10 cellular contexts compared by ENCODE assay signal in the genomic region with DNA sequence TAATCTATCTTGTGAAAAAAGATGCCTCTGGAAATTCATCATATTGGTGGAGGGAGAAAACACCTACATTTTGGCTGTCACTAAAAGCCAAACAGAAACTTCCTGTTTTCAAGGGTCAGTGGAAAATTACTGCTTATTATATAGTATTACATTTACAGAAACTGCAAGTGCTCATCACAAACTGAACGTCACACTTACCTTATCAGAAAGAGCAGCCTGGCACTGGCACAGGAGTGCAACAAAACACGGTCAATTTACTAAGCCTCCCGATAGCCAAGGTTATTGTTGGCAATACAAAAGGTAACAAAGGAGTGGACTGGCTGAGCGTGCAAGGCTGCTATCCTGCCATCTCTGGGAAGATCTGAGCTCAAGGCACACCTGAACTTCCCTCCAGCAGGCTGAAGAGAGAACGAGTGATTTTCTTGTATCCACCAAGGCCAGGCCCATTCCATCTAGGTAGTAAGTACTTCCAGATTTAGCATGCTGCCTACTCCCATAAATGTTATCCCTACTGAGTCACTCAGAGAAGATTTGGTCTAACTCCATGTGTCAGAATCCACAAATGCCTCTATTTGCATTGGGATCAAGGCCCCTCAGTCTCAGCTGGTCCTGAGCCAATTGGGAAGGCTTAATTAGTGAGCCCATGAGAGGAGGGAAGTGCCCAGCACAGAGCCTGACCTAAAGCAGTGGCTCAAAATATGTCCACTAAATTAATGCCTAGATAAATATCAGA.
A peak's percentile ranks its signal among the peaks of the same experiment; 100 is the strongest.
DNase-seq lines count a peak whose midpoint lies in the region; ATAC-seq and TF ChIP-seq lines count a peak whose summit lies in the region.
"Had no signal": no experiment of that assay in that cellular context is flagged by ENCODE, and none has a peak within 500 bp of the region (broad histone marks: within the 10 kb centered on the region; RNA-seq: fewer than 3 reads in every experiment).

No MANE protein-coding gene starts in this region.

- H3K36me3 ChIP-seq in right lobe of liver, result no peaks in the 10 kb centered on the region
- no peaks in the 10 kb centered on the region for H3K36me3 ChIP-seq in sigmoid colon

- peak; percentile 76 for ATAC-seq in SK-N-SH treated with all-trans-retinoic acid at 6 μM for 48 hours
- peak; percentile 33 for ATAC-seq in foreskin keratinocyte
- ATAC-seq in right lobe of liver, result no peak

- 74% methylated on average over 4 of the region's 5 CpGs for WGBS in right lobe of liver (ENCODE audit: insufficient coverage, low coverage, low lambda C conversion rate, missing lambda C conversion rate)
- WGBS in sigmoid colon, 2 donors, result 24 to 65% methylated on average over 5 of the region's 5 CpGs

- no peak for TF ChIP-seq EP300 in sigmoid colon (IDR thresholded peaks at IDR 0.05)

- H3K36me3 Mint-ChIP-seq in immature natural killer cell, result peaks cover 0 to 8% (median 6%) of the 10 kb centered on the region in 3 donors

- H3K27me3 ChIP-seq in foreskin keratinocyte (no peaks in the 10 kb centered on the region), right lobe of liver (no peaks in the 10 kb centered on the region), sigmoid colon (peaks cover 0 to 2% (median 0%) of the 10 kb centered on the region in 3 donors)

- H3K4me3 ChIP-seq in right lobe of liver (no peak overlapping the region), sigmoid colon (no peak overlapping the region)

- no peak overlapping the region for H3K27ac ChIP-seq in foreskin keratinocyte
- no peak overlapping the region for H3K27ac ChIP-seq in right lobe of liver
- no peak overlapping the region for H3K27ac ChIP-seq in sigmoid colon

- intact Hi-C loops in right lobe of liver (cut with DNase I), result no loop called here
- intact Hi-C loops in sigmoid colon (cut with DNase I), result no loop called here

- no peaks in the 10 kb centered on the region for H3K9me3 ChIP-seq in right lobe of liver
- no peaks in the 10 kb centered on the region for H3K9me3 ChIP-seq in sigmoid colon

- H3K9me3 Mint-ChIP-seq in immature natural killer cell, result no peaks in the 10 kb centered on the region
- H3K9me3 Mint-ChIP-seq: naive B cell had no signal

- H3K4me3 Mint-ChIP-seq in immature natural killer cell, result no peak overlapping the region
- H3K4me3 Mint-ChIP-seq: naive B cell had no signal

- H3K27ac Mint-ChIP-seq in immature natural killer cell, result peak overlapping the region in 1 of 6 donors; percentile 56

- peaks cover 0 to 3% (median 2%) of the 10 kb centered on the region in 3 donors for H3K27me3 Mint-ChIP-seq in immature natural killer cell (ENCODE audit: low read depth in 3 of 3)
- H3K27me3 Mint-ChIP-seq: naive B cell had no signal

- H3K4me1 Mint-ChIP-seq in immature natural killer cell, result peaks cover 3 to 6% of the 10 kb centered on the region in 2 donors

- TF ChIP-seq CTCF in foreskin keratinocyte (conservative IDR thresholded peaks at IDR 0.05), result no peak
- TF ChIP-seq CTCF in right lobe of liver (IDR thresholded peaks at IDR 0.05), result no peak
- TF ChIP-seq CTCF in sigmoid colon (IDR thresholded peaks at IDR 0.05), result no peak

- DNase-seq in ELR (ENCODE audit: low read depth) (peak; percentile 68), HS-5 (ENCODE audit: low read depth) (peak; percentile 58), foreskin keratinocyte (peak in 1 of 2 donors; percentile 58), immature natural killer cell (no peak), right lobe of liver (no peak), sigmoid colon (no peak), NCI-H187 treated with DMSO at 0.1 percent for 48 hours (lab: John Stamatoyannopoulos, UW) (no peak)
- DNase-seq: activated CD4-positive, alpha-beta T cell treated with anti-CD3 and anti-CD28 coated beads for 1 hour; naive B cell had no signal

- H3K4me1 ChIP-seq in foreskin keratinocyte, result no peaks in the 10 kb centered on the region
- no peaks in the 10 kb centered on the region for H3K4me1 ChIP-seq in right lobe of liver
- H3K4me1 ChIP-seq in sigmoid colon, result peaks cover 0 to 26% (median 2%) of the 10 kb centered on the region in 4 donors

- TF ChIP-seq POLR2A in right lobe of liver (IDR thresholded peaks at IDR 0.05) (no peak), sigmoid colon (IDR thresholded peaks at IDR 0.05) (no peak)

TF ChIP-seq in SK-N-SH treated with all-trans-retinoic acid at 6 μM for 48 hours, 23 proteins besides CTCF, POLR2A, EP300 and RAD21:
- TF ChIP-seq OSR1 (CRISPR knock-in tag; IDR thresholded peaks at IDR 0.05) (no peak), ZFP3 (CRISPR knock-in tag; IDR thresholded peaks at IDR 0.05) (no peak), ZC3H10 (CRISPR knock-in tag; IDR thresholded peaks at IDR 0.05) (no peak), GLIS3 (CRISPR knock-in tag; IDR thresholded peaks at IDR 0.05) (no peak), BACH2 (CRISPR knock-in tag; IDR thresholded peaks at IDR 0.05; ENCODE audit: borderline replicate concordance) (no peak), RARB (CRISPR knock-in tag; IDR thresholded peaks at IDR 0.05) (no peak), ZFP30 (CRISPR knock-in tag; IDR thresholded peaks at IDR 0.05) (no peak), PPARA (CRISPR knock-in tag; IDR thresholded peaks at IDR 0.05; ENCODE audit: borderline replicate concordance) (no peak)
- TF ChIP-seq, protein P1, sequence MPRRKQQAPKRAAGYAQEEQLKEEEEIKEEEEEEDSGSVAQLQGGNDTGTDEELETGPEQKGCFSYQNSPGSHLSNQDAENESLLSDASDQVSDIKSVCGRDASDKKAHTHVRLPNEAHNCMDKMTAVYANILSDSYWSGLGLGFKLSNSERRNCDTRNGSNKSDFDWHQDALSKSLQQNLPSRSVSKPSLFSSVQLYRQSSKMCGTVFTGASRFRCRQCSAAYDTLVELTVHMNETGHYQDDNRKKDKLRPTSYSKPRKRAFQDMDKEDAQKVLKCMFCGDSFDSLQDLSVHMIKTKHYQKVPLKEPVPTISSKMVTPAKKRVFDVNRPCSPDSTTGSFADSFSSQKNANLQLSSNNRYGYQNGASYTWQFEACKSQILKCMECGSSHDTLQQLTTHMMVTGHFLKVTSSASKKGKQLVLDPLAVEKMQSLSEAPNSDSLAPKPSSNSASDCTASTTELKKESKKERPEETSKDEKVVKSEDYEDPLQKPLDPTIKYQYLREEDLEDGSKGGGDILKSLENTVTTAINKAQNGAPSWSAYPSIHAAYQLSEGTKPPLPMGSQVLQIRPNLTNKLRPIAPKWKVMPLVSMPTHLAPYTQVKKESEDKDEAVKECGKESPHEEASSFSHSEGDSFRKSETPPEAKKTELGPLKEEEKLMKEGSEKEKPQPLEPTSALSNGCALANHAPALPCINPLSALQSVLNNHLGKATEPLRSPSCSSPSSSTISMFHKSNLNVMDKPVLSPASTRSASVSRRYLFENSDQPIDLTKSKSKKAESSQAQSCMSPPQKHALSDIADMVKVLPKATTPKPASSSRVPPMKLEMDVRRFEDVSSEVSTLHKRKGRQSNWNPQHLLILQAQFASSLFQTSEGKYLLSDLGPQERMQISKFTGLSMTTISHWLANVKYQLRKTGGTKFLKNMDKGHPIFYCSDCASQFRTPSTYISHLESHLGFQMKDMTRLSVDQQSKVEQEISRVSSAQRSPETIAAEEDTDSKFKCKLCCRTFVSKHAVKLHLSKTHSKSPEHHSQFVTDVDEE (CRISPR knock-in tag; IDR thresholded peaks at IDR 0.05), result no peak
- TF ChIP-seq, protein P2, sequence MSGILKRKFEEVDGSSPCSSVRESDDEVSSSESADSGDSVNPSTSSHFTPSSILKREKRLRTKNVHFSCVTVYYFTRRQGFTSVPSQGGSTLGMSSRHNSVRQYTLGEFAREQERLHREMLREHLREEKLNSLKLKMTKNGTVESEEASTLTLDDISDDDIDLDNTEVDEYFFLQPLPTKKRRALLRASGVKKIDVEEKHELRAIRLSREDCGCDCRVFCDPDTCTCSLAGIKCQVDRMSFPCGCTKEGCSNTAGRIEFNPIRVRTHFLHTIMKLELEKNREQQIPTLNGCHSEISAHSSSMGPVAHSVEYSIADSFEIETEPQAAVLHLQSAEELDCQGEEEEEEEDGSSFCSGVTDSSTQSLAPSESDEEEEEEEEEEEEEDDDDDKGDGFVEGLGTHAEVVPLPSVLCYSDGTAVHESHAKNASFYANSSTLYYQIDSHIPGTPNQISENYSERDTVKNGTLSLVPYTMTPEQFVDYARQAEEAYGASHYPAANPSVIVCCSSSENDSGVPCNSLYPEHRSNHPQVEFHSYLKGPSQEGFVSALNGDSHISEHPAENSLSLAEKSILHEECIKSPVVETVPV (CRISPR knock-in tag; IDR thresholded peaks at IDR 0.05), result no peak
- TF ChIP-seq, protein P3, sequence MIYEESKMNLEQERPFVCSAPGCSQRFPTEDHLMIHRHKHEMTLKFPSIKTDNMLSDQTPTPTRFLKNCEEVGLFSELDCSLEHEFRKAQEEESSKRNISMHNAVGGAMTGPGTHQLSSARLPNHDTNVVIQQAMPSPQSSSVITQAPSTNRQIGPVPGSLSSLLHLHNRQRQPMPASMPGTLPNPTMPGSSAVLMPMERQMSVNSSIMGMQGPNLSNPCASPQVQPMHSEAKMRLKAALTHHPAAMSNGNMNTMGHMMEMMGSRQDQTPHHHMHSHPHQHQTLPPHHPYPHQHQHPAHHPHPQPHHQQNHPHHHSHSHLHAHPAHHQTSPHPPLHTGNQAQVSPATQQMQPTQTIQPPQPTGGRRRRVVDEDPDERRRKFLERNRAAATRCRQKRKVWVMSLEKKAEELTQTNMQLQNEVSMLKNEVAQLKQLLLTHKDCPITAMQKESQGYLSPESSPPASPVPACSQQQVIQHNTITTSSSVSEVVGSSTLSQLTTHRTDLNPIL (CRISPR knock-in tag; IDR thresholded peaks at IDR 0.05; ENCODE audit: low read depth), result no peak

Comparison
In these comparisons a context has a peak if more than half of its experiments do, and no peak if none do; other contexts are left out.
1. DNase-seq: peak in ELR (single experiment) and HS-5 (single experiment); none in immature natural killer cell (0 of 3), right lobe of liver (0 of 3), sigmoid colon (single experiment) and NCI-H187 treated with DMSO at 0.1 percent for 48 hours (single experiment).
2. ATAC-seq: peak in SK-N-SH treated with all-trans-retinoic acid at 6 μM for 48 hours (single experiment) and foreskin keratinocyte (single experiment); none in right lobe of liver (0 of 4).